ENCODE assay signal across 1 cellular context in genomic region chr5:181223041-181223728, GRCh38.
TF ChIP-seq lines count a peak whose summit lies in the region.

Gene TRIM41 (plus strand): TSS chr5:181223281. CDS start chr5:181224000, 719 bp downstream.

TF ChIP-seq in HepG2, 621 proteins besides CTCF, POLR2A, EP300 and RAD21 (continued from another document and continues in another):
- no peak for TF ChIP-seq NR3C1 (CRISPR knock-in tag; IDR thresholded peaks at IDR 0.05)
- TF ChIP-seq RBAK (CRISPR knock-in tag; IDR thresholded peaks at IDR 0.05), result no peak
- TF ChIP-seq PCBP2 (optimal IDR thresholded peaks at IDR 0.05; ENCODE audit: low read depth, low read length, poor library complexity, severe bottlenecking), result no peak
- peak; percentile 64; the same call in 1 of the 2 replicates for TF ChIP-seq ZNF879 (CRISPR knock-in tag; IDR thresholded peaks at IDR 0.05)
- peak; percentile 85 for TF ChIP-seq NKX3-1 (CRISPR knock-in tag; IDR thresholded peaks at IDR 0.05)
- TF ChIP-seq ZSCAN12 (CRISPR knock-in tag; IDR thresholded peaks at IDR 0.05), result peak; percentile 59; the same call in 1 of the 2 replicates
- TF ChIP-seq JUNB (CRISPR knock-in tag; IDR thresholded peaks at IDR 0.05; ENCODE audit: borderline replicate concordance), result no peak
- no peak for TF ChIP-seq ZXDC (CRISPR knock-in tag; IDR thresholded peaks at IDR 0.05)
- peak; percentile 56 for TF ChIP-seq HDAC2 (CRISPR knock-in tag; IDR thresholded peaks at IDR 0.05)
- peak; percentile 89 for TF ChIP-seq PITX1 (CRISPR knock-in tag; IDR thresholded peaks at IDR 0.05)
- no peak for TF ChIP-seq ONECUT2 (CRISPR knock-in tag; IDR thresholded peaks at IDR 0.05)
- TF ChIP-seq MEIS2 (CRISPR knock-in tag; IDR thresholded peaks at IDR 0.05), result peak; percentile 32; the same call in 1 of the 2 replicates
- TF ChIP-seq ZNF672 (CRISPR knock-in tag; IDR thresholded peaks at IDR 0.05), result no peak
- 0 out of 2 replicates have a peak, but pooled peaks have one; percentile 38 for TF ChIP-seq MEIS1 (CRISPR knock-in tag; IDR thresholded peaks at IDR 0.05; ENCODE audit: borderline replicate concordance)
- no peak for TF ChIP-seq SMARCE1 (IDR thresholded peaks at IDR 0.05; ENCODE audit: borderline replicate concordance)
- no peak for TF ChIP-seq IKZF4 (CRISPR knock-in tag; IDR thresholded peaks at IDR 0.05; ENCODE audit: borderline replicate concordance, low read depth, not compliant biosample characterization)
- peak; percentile 59; the same call in 1 of the 3 replicates for TF ChIP-seq MXI1 (IDR thresholded peaks at IDR 0.05; ENCODE audit: borderline replicate concordance, low read depth, low read length)
- peak; percentile 36 for TF ChIP-seq YY1 (IDR thresholded peaks at IDR 0.05; ENCODE audit: insufficient read depth, insufficient replicate concordance, low read depth, low read length)
- TF ChIP-seq NR1H2 (CRISPR knock-in tag; IDR thresholded peaks at IDR 0.05; ENCODE audit: borderline replicate concordance, low read depth), result no peak
- peak; percentile 54; the same call in 1 of the 2 replicates for TF ChIP-seq TBX3 (IDR thresholded peaks at IDR 0.05; ENCODE audit: borderline replicate concordance)
- no peak; the same call in 1 of the 2 replicates for TF ChIP-seq HNF1B (CRISPR knock-in tag; IDR thresholded peaks at IDR 0.05)
- peak; percentile 83 for TF ChIP-seq POGZ (CRISPR knock-in tag; IDR thresholded peaks at IDR 0.05)
- 0 out of 2 replicates have a peak, but pooled peaks have one; percentile 63 for TF ChIP-seq MZF1 (CRISPR knock-in tag; IDR thresholded peaks at IDR 0.05; ENCODE audit: borderline replicate concordance)
- no peak for TF ChIP-seq ZNF530 (CRISPR knock-in tag; IDR thresholded peaks at IDR 0.05; ENCODE audit: low read depth)
- no peak for TF ChIP-seq MBD4 (IDR thresholded peaks at IDR 0.05; ENCODE audit: borderline replicate concordance, low read length)
- TF ChIP-seq NFE2 (CRISPR knock-in tag; IDR thresholded peaks at IDR 0.05), result no peak
- peak; percentile 92; the same call in 1 of the 2 replicates for TF ChIP-seq FOXK1 (CRISPR knock-in tag; IDR thresholded peaks at IDR 0.05; ENCODE audit: borderline replicate concordance, low read depth)
- TF ChIP-seq KMT2A (CRISPR knock-in tag; IDR thresholded peaks at IDR 0.05), result no peak
- TF ChIP-seq ZNF761 (CRISPR knock-in tag; conservative IDR thresholded peaks at IDR 0.05), result peak; percentile 83; the same call in 1 of the 2 replicates
- no peak for TF ChIP-seq ZNF30 (CRISPR knock-in tag; IDR thresholded peaks at IDR 0.05)
- no peak; the same call in 1 of the 2 replicates for TF ChIP-seq CCDC6 (CRISPR knock-in tag; IDR thresholded peaks at IDR 0.05)
- no peak for TF ChIP-seq CEBPZ (IDR thresholded peaks at IDR 0.05; ENCODE audit: low read length)
- TF ChIP-seq ZNF616 (CRISPR knock-in tag; IDR thresholded peaks at IDR 0.05; ENCODE audit: low read depth), result no peak
- no peak for TF ChIP-seq CREB3 (CRISPR knock-in tag; IDR thresholded peaks at IDR 0.05)
- TF ChIP-seq TFAP4 (IDR thresholded peaks at IDR 0.05; ENCODE audit: borderline replicate concordance, low read depth), result peak; percentile 32; the same call in 1 of the 2 replicates
- peak; percentile 83 for TF ChIP-seq XRCC5 (optimal IDR thresholded peaks at IDR 0.05; ENCODE audit: low read length)
- no peak; the same call in 1 of the 2 replicates for TF ChIP-seq HBP1 (CRISPR knock-in tag; IDR thresholded peaks at IDR 0.05; ENCODE audit: low read depth)
- TF ChIP-seq ZNF646 (CRISPR knock-in tag; IDR thresholded peaks at IDR 0.05), result no peak
- TF ChIP-seq SOX13 (IDR thresholded peaks at IDR 0.05), result no peak
- no peak for TF ChIP-seq SOX13 (CRISPR knock-in tag; conservative IDR thresholded peaks at IDR 0.05 in 1 of 2, IDR thresholded peaks at IDR 0.05 in 1 of 2)
- TF ChIP-seq HMGA1 (CRISPR knock-in tag; conservative IDR thresholded peaks at IDR 0.05), result no peak
- TF ChIP-seq ZEB1 (IDR thresholded peaks at IDR 0.05; ENCODE audit: insufficient replicate concordance, low read depth), result no peak
- TF ChIP-seq ARID2 (CRISPR knock-in tag; IDR thresholded peaks at IDR 0.05; ENCODE audit: borderline replicate concordance), result no peak
- TF ChIP-seq GRHL1 (CRISPR knock-in tag; conservative IDR thresholded peaks at IDR 0.05), result no peak
- TF ChIP-seq HES4 (CRISPR knock-in tag; IDR thresholded peaks at IDR 0.05; ENCODE audit: borderline replicate concordance), result no peak
- TF ChIP-seq RFXANK (CRISPR knock-in tag; IDR thresholded peaks at IDR 0.05), result no peak
- TF ChIP-seq TOE1 (CRISPR knock-in tag; IDR thresholded peaks at IDR 0.05), result no peak
